In genomic region chr18:67599277-67599676, GRCh38 we compare ENCODE assay signal across 14 cellular contexts.
DNase-seq lines count a peak whose midpoint lies in the region.
"Had no signal": no experiment of that assay in that cellular context is flagged by ENCODE, and none has a peak within 500 bp of the region (broad histone marks: within the 10 kb centered on the region; RNA-seq: fewer than 3 reads in every experiment).

No MANE protein-coding gene starts in this region.

- H3K4me2 ChIP-seq in Karpas-422 (ENCODE audit: low read depth, low read length, poor library complexity, severe bottlenecking) = peak overlapping the region; percentile 0

- H3K27me3 ChIP-seq in Karpas-422 (ENCODE audit: low read length) = no peaks in the 10 kb centered on the region

- no peaks in the 10 kb centered on the region for H4K20me1 ChIP-seq in Karpas-422 (ENCODE audit: insufficient read depth, low read depth, low read length)

- H3K9me2 ChIP-seq in Karpas-422 (replicated peaks; ENCODE audit: insufficient read depth, low read length) = no peaks in the 10 kb centered on the region

- H3K27ac ChIP-seq in Karpas-422 (ENCODE audit: low read length) (peak overlapping the region; percentile 44), caudate nucleus (ENCODE audit: low read depth, low read length) (peak overlapping the region; percentile 11)

- H3K4me3 ChIP-seq in Karpas-422 (ENCODE audit: low read length) = no peak overlapping the region; the same call in 1 of the 2 replicates

- no peaks in the 10 kb centered on the region for H3K36me3 ChIP-seq in Karpas-422 (ENCODE audit: insufficient read depth, low read length)

- H3K4me1 ChIP-seq in Karpas-422 (ENCODE audit: low read length) = peaks cover 21% of the 10 kb centered on the region

- peaks cover 19% of the 10 kb centered on the region for H3K9me3 ChIP-seq in Karpas-422 (ENCODE audit: low read length)

- H3K9ac ChIP-seq in Karpas-422 (ENCODE audit: low read length) = no peak overlapping the region

- no peaks in the 10 kb centered on the region for H3K79me2 ChIP-seq in Karpas-422 (ENCODE audit: low read length)

- no peak overlapping the region for H2AFZ ChIP-seq in Karpas-422 (ENCODE audit: low read length)

- DNase-seq in AG08395 (ENCODE audit: low spot score) (peak; percentile 26), Karpas-422 (peak; percentile 48), caudate nucleus (lab: John Stamatoyannopoulos, UW) (peak in 27 of 61 donors; percentile 0 to 73 (median 12)), kidney glomerular epithelial cell (lab: John Stamatoyannopoulos, UW) (peak; percentile 44), NCI-H82 (lab: John Stamatoyannopoulos, UW) (no peak), NCI-H1436 (lab: John Stamatoyannopoulos, UW) (no peak)
- no peak for DNase-seq in stimulated activated CD4-positive, alpha-beta T cell treated with anti-CD3 and anti-CD28 coated beads, Interleukin-15, amount 100 ng/mL, for 24 hours
- DNase-seq in activated CD4-positive, alpha-beta T cell treated with anti-CD3 and anti-CD28 coated beads for 4 hours = no peak
- DNase-seq: activated CD4-positive, alpha-beta memory T cell treated with anti-CD3 and anti-CD28 coated beads, Interleukin-2, amount 10 ng/mL, durations not matched to agents 7 days and 5 days; activated gamma-delta T cell; central memory CD4-positive, alpha-beta T cell; DMS153; midbrain; NCI-H510A had no signal

Comparison
In these comparisons a context has a peak if more than half of its experiments do, and no peak if none do; other contexts are left out.
1. DNase-seq: peak in AG08395 (single experiment), Karpas-422 (single experiment) and kidney glomerular epithelial cell (single experiment); none in stimulated activated CD4-positive, alpha-beta T cell treated with anti-CD3 and anti-CD28 coated beads, Interleukin-15, amount 100 ng/mL, for 24 hours (single experiment), NCI-H82 (single experiment), activated CD4-positive, alpha-beta T cell treated with anti-CD3 and anti-CD28 coated beads for 4 hours (0 of 2) and NCI-H1436 (single experiment).